10 cellular contexts compared by ENCODE assay signal in the genomic region with DNA sequence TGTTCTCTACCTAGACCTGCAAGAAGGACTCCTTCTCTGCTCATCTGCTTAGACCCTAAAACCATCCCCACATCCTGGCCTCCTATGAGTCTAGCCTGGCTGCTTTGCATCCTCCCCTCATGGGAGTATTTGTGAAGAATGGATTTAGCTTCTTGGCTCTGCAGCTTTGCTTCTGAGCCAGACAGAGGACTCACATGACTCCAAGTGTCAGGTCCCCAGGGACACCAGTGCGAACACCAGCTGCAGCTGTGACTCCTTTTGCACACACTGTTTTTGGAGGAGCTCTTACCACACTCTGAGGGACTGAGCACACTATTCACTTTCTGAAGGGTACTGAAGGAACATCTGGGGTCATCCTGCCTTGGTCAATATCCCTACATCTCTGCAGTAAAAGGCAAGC.
DNase-seq lines count a peak whose midpoint lies in the region; ATAC-seq and TF ChIP-seq lines count a peak whose summit lies in the region.
"Had no signal": no experiment of that assay in that cellular context is flagged by ENCODE, and none has a peak within 500 bp of the region (broad histone marks: within the 10 kb centered on the region; RNA-seq: fewer than 3 reads in every experiment).

No MANE protein-coding gene starts in this region.

- H3K4me3 ChIP-seq in dorsolateral prefrontal cortex (no peak overlapping the region), skeletal muscle tissue (ENCODE audit: low read length in 3 of 3) (peak overlapping the region in 1 of 3 donors; percentile 28)

- no peaks in the 10 kb centered on the region for H3K27me3 Mint-ChIP-seq in MCF 10A (ENCODE audit: insufficient read depth, unreplicated experiment)
- H3K27me3 Mint-ChIP-seq: activated naive CD4-positive, alpha-beta T cell treated with anti-CD3 and anti-CD28 coated beads, Interleukin-2, amount 50 U/mL, for 24 hours had no signal

- no peaks in the 10 kb centered on the region for H3K9me3 ChIP-seq in skeletal muscle tissue (ENCODE audit: control insufficient read depth in 3 of 3, low read length in 3 of 3)
- H3K9me3 ChIP-seq: neutrophil had no signal

- no peaks in the 10 kb centered on the region for H3K36me3 ChIP-seq in skeletal muscle tissue (ENCODE audit: control insufficient read depth in 3 of 3, insufficient read depth in 3 of 3, low read length in 3 of 3)
- H3K36me3 ChIP-seq: neutrophil had no signal

- H3K9ac ChIP-seq in skeletal muscle tissue (ENCODE audit: low read depth in 1 of 3, low read length in 3 of 3), result peak overlapping the region in 1 of 3 donors; percentile 36

- no peak overlapping the region for H3K27ac Mint-ChIP-seq in MCF 10A (ENCODE audit: low read depth, unreplicated experiment)
- H3K27ac Mint-ChIP-seq: activated naive CD4-positive, alpha-beta T cell treated with anti-CD3 and anti-CD28 coated beads, Interleukin-2, amount 50 U/mL, for 24 hours had no signal

- no peaks in the 10 kb centered on the region for H3K9me3 Mint-ChIP-seq in MCF 10A (ENCODE audit: unreplicated experiment)
- H3K9me3 Mint-ChIP-seq: activated naive CD4-positive, alpha-beta T cell treated with anti-CD3 and anti-CD28 coated beads, Interleukin-2, amount 50 U/mL, for 24 hours had no signal

- H3K27ac ChIP-seq in dorsolateral prefrontal cortex, result peak overlapping the region in 42 of 59 donors; percentile 9 to 65 (median 43)
- peak overlapping the region; percentile 66 for H3K27ac ChIP-seq in skeletal muscle tissue (ENCODE audit: low read depth, low read length)
- H3K27ac ChIP-seq: neutrophil had no signal

- CTCF ChIA-PET in MCF 10A (lab: Yijun Ruan, JAX), result no interaction called here

- TF ChIP-seq CTCF in dorsolateral prefrontal cortex (IDR thresholded peaks at IDR 0.05 in 54 of 56, conservative IDR thresholded peaks at IDR 0.05 in 2 of 56; ENCODE audit: low read depth in 1 of 56, partially characterized antibody in 56 of 56), result no peak
- no peak for TF ChIP-seq CTCF in MCF 10A (IDR thresholded peaks at IDR 0.05; ENCODE audit: unreplicated experiment)

- H3K36me3 Mint-ChIP-seq in MCF 10A (ENCODE audit: insufficient read depth, unreplicated experiment), result no peaks in the 10 kb centered on the region
- H3K36me3 Mint-ChIP-seq: activated naive CD4-positive, alpha-beta T cell treated with anti-CD3 and anti-CD28 coated beads, Interleukin-2, amount 50 U/mL, for 24 hours had no signal

- ATAC-seq in GM19467 (IDR thresholded peaks at IDR 0.05; ENCODE audit: unreplicated experiment), result peak; percentile 83
- peak; percentile 71 for ATAC-seq in HG03460 (IDR thresholded peaks at IDR 0.05; ENCODE audit: unreplicated experiment)

- H3K27me3 ChIP-seq in dorsolateral prefrontal cortex (no peaks in the 10 kb centered on the region), skeletal muscle tissue (ENCODE audit: control insufficient read depth in 3 of 3, insufficient read depth in 3 of 3, low read length in 3 of 3) (no peaks in the 10 kb centered on the region)
- H3K27me3 ChIP-seq: neutrophil had no signal

- peaks cover 8% of the 10 kb centered on the region for H3K4me1 Mint-ChIP-seq in MCF 10A (ENCODE audit: insufficient read depth, unreplicated experiment)

- intact Hi-C loops in dorsolateral prefrontal cortex (cut with DNase I), result no loop called here
- intact Hi-C loops in MCF 10A (cut with micrococcal nuclease), result no loop called here

- H3K4me3 Mint-ChIP-seq in MCF 10A (ENCODE audit: unreplicated experiment), result no peak overlapping the region
- H3K4me3 Mint-ChIP-seq: activated naive CD4-positive, alpha-beta T cell treated with anti-CD3 and anti-CD28 coated beads, Interleukin-2, amount 50 U/mL, for 24 hours had no signal

- peak; percentile 30 for DNase-seq in DMS79 treated with DMSO at 0.1 percent for 48 hours (lab: John Stamatoyannopoulos, UW)
- DNase-seq in dorsolateral prefrontal cortex, result peak in 7 of 10 donors; percentile 19 to 57 (median 37)
- DNase-seq in midbrain (lab: John Stamatoyannopoulos, UW), result no peak
- DNase-seq in MCF 10A (ENCODE audit: unreplicated experiment), result no peak
- no peak for DNase-seq in NOMO-1 treated with dmso at 0.1 percent for 144 hours (lab: John Stamatoyannopoulos, UW; ENCODE audit: unreplicated experiment)

- H3K4me1 ChIP-seq in skeletal muscle tissue (ENCODE audit: control insufficient read depth in 3 of 3, insufficient read depth in 3 of 3, low read length in 3 of 3), result peaks cover 11 to 19% (median 16%) of the 10 kb centered on the region in 3 donors

- POLR2A ChIA-PET in MCF 10A (lab: Yijun Ruan, JAX), result interaction anchor here (0.7 to 1.2 kb wide), 2 partner anchors 11 to 53 kb away, joined by 3 read pairs; no protein-coding TSS in a partner anchor

- BruUV-seq in MCF 10A (replicated peaks; lab: Mats Ljungman, UMichigan), result no TSS peak

Comparison
In these comparisons a context has a peak if more than half of its experiments do, and no peak if none do; other contexts are left out.
1. DNase-seq: peak in DMS79 treated with DMSO at 0.1 percent for 48 hours (single experiment) and dorsolateral prefrontal cortex (7 of 10); none in midbrain (single experiment), MCF 10A (single experiment) and NOMO-1 treated with dmso at 0.1 percent for 144 hours (single experiment).